14 cellular contexts compared by ENCODE assay signal in genomic region chr5:44002381-44002901, GRCh38.
DNase-seq lines count a peak whose midpoint lies in the region; ATAC-seq and TF ChIP-seq lines count a peak whose summit lies in the region.
"Had no signal": no experiment of that assay in that cellular context is flagged by ENCODE, and none has a peak within 500 bp of the region (broad histone marks: within the 10 kb centered on the region; RNA-seq: fewer than 3 reads in every experiment).

No MANE protein-coding gene starts in this region.

- CTCF ChIA-PET in Panc1 (lab: Charles Lee): no interaction called here

- H3K27me3 ChIP-seq in Panc1 (ENCODE audit: control insufficient read depth, insufficient read depth, low read length) (no peaks in the 10 kb centered on the region), trophoblast cell (ENCODE audit: insufficient read depth, low read length) (no peaks in the 10 kb centered on the region)

- no peak overlapping the region for H4K8ac ChIP-seq in trophoblast cell (ENCODE audit: low read depth, low read length)

- TF ChIP-seq CTCF in Panc1 (IDR thresholded peaks at IDR 0.05) (no peak), mucosa of descending colon (IDR thresholded peaks at IDR 0.05) (no peak)

- intact Hi-C loops in Panc1 (cut with micrococcal nuclease; ENCODE audit: unreplicated experiment): no loop called here
- intact Hi-C loops in mucosa of descending colon (cut with DNase I, micrococcal nuclease): no loop called here

- H2BK12ac ChIP-seq in trophoblast cell (ENCODE audit: low read length): no peak overlapping the region

- DNase-seq in NCI-H446 treated with DMSO at 0.1 percent for 48 hours (lab: John Stamatoyannopoulos, UW) (peak; percentile 8), NCI-H446 (lab: John Stamatoyannopoulos, UW) (no peak), Panc1 (ENCODE audit: low read depth, low spot score) (peak; percentile 81), fibroblast of gingiva (ENCODE audit: low read depth) (peak; percentile 84), stromal cell of bone marrow (ENCODE audit: low read depth) (peak; percentile 66), mucosa of descending colon (no peak), trophoblast cell (no peak), cerebellum (ENCODE audit: low spot score) (no peak)
- DNase-seq: activated CD8-positive, alpha-beta memory T cell treated with anti-CD3 and anti-CD28 coated beads for 24 hours; activated naive CD4-positive, alpha-beta T cell treated with anti-CD3 and anti-CD28 coated beads for 36 hours; HCEC 1CT; KBM-7; NCI-H187 treated with DMSO at 0.1 percent for 48 hours; T-helper 2 cell had no signal

- no peak overlapping the region for H3K14ac ChIP-seq in trophoblast cell (ENCODE audit: low read length)

- H3K4me2 ChIP-seq in trophoblast cell (ENCODE audit: low read length): no peak overlapping the region

- no peaks in the 10 kb centered on the region for H3K79me1 ChIP-seq in trophoblast cell (ENCODE audit: low read length)

- H3K23ac ChIP-seq in trophoblast cell (ENCODE audit: low read length): no peak overlapping the region

- no peak overlapping the region for H3K18ac ChIP-seq in trophoblast cell (ENCODE audit: low read length)

- ATAC-seq in Panc1 (peak; percentile 94), mucosa of descending colon (no peak)

- no peak overlapping the region for H2BK5ac ChIP-seq in trophoblast cell (ENCODE audit: low read depth, low read length, poor library complexity)

- no peak overlapping the region for H3K9ac ChIP-seq in trophoblast cell (ENCODE audit: low read length)

- no peak overlapping the region for H2AFZ ChIP-seq in trophoblast cell (ENCODE audit: insufficient read depth, low read length, poor library complexity)

- no peak overlapping the region for H3K27ac ChIP-seq in Panc1 (ENCODE audit: low read length)
- no peak overlapping the region for H3K27ac ChIP-seq in trophoblast cell (ENCODE audit: low read depth, low read length)

- H3K4me3 ChIP-seq in Panc1 (ENCODE audit: low read depth in 2 of 2, low read length in 2 of 2) (no peak overlapping the region), mucosa of descending colon (no peak overlapping the region), trophoblast cell (ENCODE audit: low read depth, low read length) (no peak overlapping the region)

- H3K4ac ChIP-seq in trophoblast cell (ENCODE audit: low read depth, low read length): no peak overlapping the region

- no peak overlapping the region for H2AK5ac ChIP-seq in trophoblast cell (ENCODE audit: low read length)

- POLR2A ChIA-PET in Panc1 (lab: Charles Lee): no interaction called here

- no TSS peak for BruUV-seq in Panc1 (replicated peaks; lab: Mats Ljungman, UMichigan)

- no peak overlapping the region for H4K12ac ChIP-seq in trophoblast cell (ENCODE audit: low read depth, low read length)

- no peak overlapping the region for H2BK120ac ChIP-seq in trophoblast cell (ENCODE audit: insufficient read depth, low read length, poor library complexity)

- no peaks in the 10 kb centered on the region for H3K79me2 ChIP-seq in trophoblast cell (ENCODE audit: control insufficient read depth, insufficient read depth, low read length, poor library complexity)

- H3K36me3 ChIP-seq in Panc1 (ENCODE audit: control insufficient read depth, insufficient read depth, low read length) (no peaks in the 10 kb centered on the region), mucosa of descending colon (ENCODE audit: low read depth) (no peaks in the 10 kb centered on the region), trophoblast cell (ENCODE audit: control insufficient read depth in 1 of 2, insufficient read depth in 2 of 2, low read length in 2 of 2) (no peaks in the 10 kb centered on the region)

- no peak overlapping the region for H4K91ac ChIP-seq in trophoblast cell (ENCODE audit: low read depth, low read length)

- no peaks in the 10 kb centered on the region for H3K9me3 ChIP-seq in Panc1 (ENCODE audit: control insufficient read depth, insufficient read depth, low read depth, low read length)
- H3K9me3 ChIP-seq in mucosa of descending colon: peaks cover 27% of the 10 kb centered on the region
- H3K9me3 ChIP-seq in trophoblast cell (ENCODE audit: insufficient read depth, low read depth, low read length): no peaks in the 10 kb centered on the region

- in situ Hi-C loops in Panc1 (cut with HindIII; ENCODE audit: low pct_unique_long_range_greater_than_20kb, low sequenced_read_pairs): no loop called here

- H3K4me1 ChIP-seq in Panc1 (ENCODE audit: control insufficient read depth, insufficient read depth, low read length) (no peaks in the 10 kb centered on the region), mucosa of descending colon (ENCODE audit: low read depth) (no peaks in the 10 kb centered on the region), trophoblast cell (ENCODE audit: control insufficient read depth in 1 of 2, insufficient read depth in 2 of 2, low read length in 2 of 2) (no peaks in the 10 kb centered on the region)

Comparison
In these comparisons a context has a peak if more than half of its experiments do, and no peak if none do; other contexts are left out.
1. DNase-seq: peak in NCI-H446 treated with DMSO at 0.1 percent for 48 hours (single experiment), Panc1 (single experiment), fibroblast of gingiva (single experiment) and stromal cell of bone marrow (single experiment); none in NCI-H446 (0 of 2), mucosa of descending colon (0 of 3), trophoblast cell (0 of 2) and cerebellum (single experiment).